ENCODE assay signal across 5 cellular contexts in the genomic region with DNA sequence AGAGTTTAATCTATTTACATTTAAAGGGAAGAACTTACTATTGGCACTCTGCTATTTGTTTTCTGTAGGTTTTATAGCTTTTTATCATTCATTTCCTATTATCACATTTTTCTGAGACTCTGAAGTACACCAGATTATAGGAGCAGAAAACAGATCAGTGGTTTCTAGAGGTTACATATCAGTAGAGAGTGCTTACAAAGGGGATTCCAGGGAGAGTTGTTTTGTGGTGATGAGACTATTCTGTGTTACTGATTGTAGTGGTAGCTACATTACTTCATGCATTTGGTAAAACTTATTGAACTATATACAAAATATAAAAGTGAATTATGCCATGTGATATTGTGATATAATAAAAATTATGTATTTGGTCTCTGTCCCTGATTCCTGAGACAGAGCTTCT.
DNase-seq lines count a peak whose midpoint lies in the region; ATAC-seq, FAIRE-seq and TF ChIP-seq lines count a peak whose summit lies in the region.
"Not testable (repeated sequence)": the region's sequence is repeated elsewhere in the genome, so short reads cannot be mapped to it uniquely, and the experiment has no call there.

No MANE protein-coding gene starts in this region.

- not testable (repeated sequence) for H3K9me3 ChIP-seq in IMR-90 (ENCODE audit: control insufficient read depth, insufficient read depth, low read length); GM12878 (replicated peaks; ENCODE audit: control insufficient read depth, insufficient read depth, low read length)

- not testable (repeated sequence) for H3K18ac ChIP-seq in IMR-90 (ENCODE audit: low read depth, low read length)

- H3K56ac ChIP-seq in IMR-90 (ENCODE audit: extremely low read depth, insufficient read depth, low read length) = not testable (repeated sequence)

- FAIRE-seq in GM12878 (lab: Jason Lieb, UNC) = not testable (repeated sequence)

- H4K20me1 ChIP-seq in IMR-90 (ENCODE audit: insufficient read depth, low read length); GM12878 (ENCODE audit: control insufficient read depth, insufficient read depth): not testable (repeated sequence)

- H3K27ac ChIP-seq in IMR-90 (ENCODE audit: insufficient read depth, low read length); GM12878 (ENCODE audit: control insufficient read depth, insufficient read depth): not testable (repeated sequence)

- not testable (repeated sequence) for DNase-seq in IMR-90; GM12878 (ENCODE audit: low read depth, low spot score)

- dilution Hi-C loops in IMR-90 (cut with HindIII; ENCODE audit: low sequenced_read_pairs, unreplicated experiment) = not testable (repeated sequence)

- ATAC-seq in GM18868 (IDR thresholded peaks at IDR 0.05; ENCODE audit: unreplicated experiment) (peak; percentile 63), HG02759 (IDR thresholded peaks at IDR 0.05; ENCODE audit: unreplicated experiment) (peak; percentile 35), HG03378 (IDR thresholded peaks at IDR 0.05; ENCODE audit: unreplicated experiment) (peak; percentile 37), IMR-90 (ENCODE audit: low read depth) (peak; percentile 68), GM12878 (peak; percentile 74)

- H3K14ac ChIP-seq in IMR-90 (replicated peaks; ENCODE audit: low read depth, low read length) = not testable (repeated sequence)

- not testable (repeated sequence) for H2BK20ac ChIP-seq in IMR-90 (ENCODE audit: low read depth, low read length)

- not testable (repeated sequence) for H3K36me3 ChIP-seq in IMR-90 (ENCODE audit: control insufficient read depth, insufficient read depth, low read length); GM12878 (ENCODE audit: control insufficient read depth in 2 of 2, insufficient read depth in 2 of 2, low read length in 1 of 2)

- not testable (repeated sequence) for H2AK9ac ChIP-seq in IMR-90 (replicated peaks; ENCODE audit: low read depth, low read length, poor library complexity)

- intact Hi-C loops in IMR-90 (cut with micrococcal nuclease); GM12878 (cut with micrococcal nuclease; ENCODE audit: unreplicated experiment): not testable (repeated sequence)

- not testable (repeated sequence) for H4K8ac ChIP-seq in IMR-90 (ENCODE audit: low read depth in 2 of 2, low read length in 2 of 2)

- not testable (repeated sequence) for BruUV-seq in IMR-90 (replicated peaks; lab: Mats Ljungman, UMichigan); GM12878 (replicated peaks; lab: Mats Ljungman, UMichigan)

- H3K4me2 ChIP-seq in IMR-90 (ENCODE audit: low read depth, low read length); GM12878 (ENCODE audit: control insufficient read depth, insufficient read depth): not testable (repeated sequence)

- H4K91ac ChIP-seq in IMR-90 (ENCODE audit: insufficient read depth, low read depth, low read length) = not testable (repeated sequence)

- POLR2A ChIA-PET in IMR-90 (lab: Charles Lee; ENCODE audit: unreplicated experiment); GM12878 (lab: Charles Lee): not testable (repeated sequence)

- not testable (repeated sequence) for TF ChIP-seq RAD21 in IMR-90 (IDR thresholded peaks at IDR 0.05; ENCODE audit: low read length); GM12878 (IDR thresholded peaks at IDR 0.05; ENCODE audit: insufficient read depth, low read depth, low read length)

- not testable (repeated sequence) for TF ChIP-seq CTCF in IMR-90 (conservative IDR thresholded peaks at IDR 0.05; ENCODE audit: low read depth, low read length); GM12878 (IDR thresholded peaks at IDR 0.05 in 2 of 3, conservative IDR thresholded peaks at IDR 0.05 in 1 of 3; ENCODE audit: control insufficient read depth in 2 of 3, extremely low read depth in 1 of 3, insufficient read depth in 1 of 3, low read depth in 3 of 3, low read length in 3 of 3)

- SMC1A ChIA-PET in GM12878 (lab: Charles Lee; ENCODE audit: uncharacterized antibody, unreplicated experiment) = not testable (repeated sequence)

- H3K79me2 ChIP-seq in GM12878 (ENCODE audit: control insufficient read depth, insufficient read depth, low read length) = not testable (repeated sequence)

- not testable (repeated sequence) for H2AK5ac ChIP-seq in IMR-90 (ENCODE audit: low read depth, low read length)

- H2BK15ac ChIP-seq in IMR-90 (ENCODE audit: low read depth, low read length) = not testable (repeated sequence)

- not testable (repeated sequence) for TF ChIP-seq POLR2A in IMR-90 (IDR thresholded peaks at IDR 0.05; ENCODE audit: low read depth, low read length); GM12878 (IDR thresholded peaks at IDR 0.05; ENCODE audit: low read depth, low read length)

- not testable (repeated sequence) for H3K4me1 ChIP-seq in IMR-90 (ENCODE audit: control insufficient read depth, insufficient read depth, low read length); GM12878 (ENCODE audit: control insufficient read depth, insufficient read depth, low read length)

- H3K27me3 ChIP-seq in IMR-90 (ENCODE audit: control insufficient read depth, insufficient read depth, low read length); GM12878 (replicated peaks in 1 of 2; ENCODE audit: control insufficient read depth in 2 of 2, insufficient read depth in 2 of 2, low read length in 1 of 2): not testable (repeated sequence)

- not testable (repeated sequence) for H3K9me1 ChIP-seq in IMR-90 (ENCODE audit: insufficient read depth, low read length)

- H3K79me1 ChIP-seq in IMR-90 (ENCODE audit: low read depth in 1 of 2, low read length in 2 of 2) = not testable (repeated sequence)

- not testable (repeated sequence) for H2BK120ac ChIP-seq in IMR-90 (ENCODE audit: low read depth, low read length)

- H3K4ac ChIP-seq in IMR-90 (ENCODE audit: low read depth, low read length) = not testable (repeated sequence)

- TF ChIP-seq EP300 in GM12878 (IDR thresholded peaks at IDR 0.05; ENCODE audit: borderline replicate concordance in 1 of 2, control insufficient read depth in 1 of 2, low read depth in 2 of 2, low read length in 2 of 2) = not testable (repeated sequence)

- CTCF ChIA-PET in IMR-90 (lab: Yijun Ruan, JAX); GM12878 (lab: Yijun Ruan, JAX): not testable (repeated sequence)

- H3K9ac ChIP-seq in IMR-90 (ENCODE audit: low read depth, low read length); GM12878 (ENCODE audit: control insufficient read depth, insufficient read depth, low read length): not testable (repeated sequence)

- not testable (repeated sequence) for H2BK5ac ChIP-seq in IMR-90 (ENCODE audit: low read depth, low read length, poor library complexity, severe bottlenecking)

- RAD21 ChIA-PET in GM12878 (lab: Charles Lee; ENCODE audit: unreplicated experiment) = not testable (repeated sequence)

- H2AFZ ChIP-seq in IMR-90 (replicated peaks; ENCODE audit: low read length, poor library complexity); GM12878 (ENCODE audit: control insufficient read depth, low read depth, low read length): not testable (repeated sequence)

- H4K5ac ChIP-seq in IMR-90 (ENCODE audit: low read depth, low read length) = not testable (repeated sequence)

- H3K4me3 ChIP-seq in IMR-90 (ENCODE audit: insufficient read depth, low read depth, low read length); GM12878: not testable (repeated sequence)

- not testable (repeated sequence) for H3K23ac ChIP-seq in IMR-90 (ENCODE audit: low read depth, low read length)

- in situ Hi-C loops in IMR-90 (cut with MboI; ENCODE audit: low sequenced_read_pairs) = not testable (repeated sequence)
- in situ Hi-C loops in GM12878 (cut with MboI) = loop anchor here (25.0 kb wide), 1 partner anchor 105 kb away; no protein-coding TSS in a partner anchor
